In genomic region chr10:69741252-69741651, GRCh38 we compare ENCODE assay signal across 7 cellular contexts.
"Had no signal": no experiment of that assay in that cellular context is flagged by ENCODE, and none has a peak within 500 bp of the region (broad histone marks: within the 10 kb centered on the region; RNA-seq: fewer than 3 reads in every experiment).

No MANE protein-coding gene starts in this region.

- H3K4me3 ChIP-seq: GM23248, HAP-1 had no signal

- H3K27ac ChIP-seq: GM23248 had no signal

- H3K9me3 ChIP-seq: HAP-1 had no signal

- DNase-seq: GM23248, GOT3, H7, IMR-90, KBM-7 had no signal

- FAIRE-seq: HTR-8/SVneo had no signal

- H3K36me3 ChIP-seq: HAP-1 had no signal

- H3K4me1 ChIP-seq: HAP-1 had no signal
